1 cellular context compared by ENCODE assay signal in the genomic region with DNA sequence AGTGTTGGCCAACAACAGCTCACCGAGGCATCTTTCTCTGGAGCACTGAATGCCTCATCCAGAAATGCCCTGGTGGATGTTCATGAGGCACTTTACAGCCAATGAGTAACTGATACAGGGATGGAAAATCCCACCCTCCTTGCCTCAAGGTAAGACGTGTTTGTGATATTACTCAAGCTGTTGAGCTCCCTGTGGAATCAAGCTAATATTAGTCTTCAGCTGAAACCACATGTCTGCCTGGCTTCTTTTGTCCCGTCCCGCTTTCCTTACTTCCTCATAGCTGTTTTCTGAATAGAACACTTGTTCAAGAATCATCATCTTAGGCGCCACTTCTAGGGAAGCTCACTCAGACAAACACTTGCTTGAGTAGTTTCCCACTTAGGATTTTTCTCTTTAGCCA.
TF ChIP-seq lines count a peak whose summit lies in the region.

No MANE protein-coding gene starts in this region.

TF ChIP-seq in H1, 55 proteins besides CTCF, POLR2A, EP300 and RAD21:
- TF ChIP-seq EGR1 (IDR thresholded peaks at IDR 0.05; ENCODE audit: borderline replicate concordance, low read depth, low read length) (no peak), KDM5A (IDR thresholded peaks at IDR 0.05; ENCODE audit: low read length) (no peak), TCF12 (IDR thresholded peaks at IDR 0.05; ENCODE audit: low read depth, low read length) (no peak), NRF1 (IDR thresholded peaks at IDR 0.05; ENCODE audit: low read depth, low read length) (no peak), SIRT6 (IDR thresholded peaks at IDR 0.05; ENCODE audit: low read length) (no peak), HDAC6 (IDR thresholded peaks at IDR 0.05; ENCODE audit: low read depth, low read length) (no peak), CTBP2 (IDR thresholded peaks at IDR 0.05; ENCODE audit: borderline replicate concordance, insufficient read depth, insufficient read length, low read length) (no peak), PHF8 (conservative IDR thresholded peaks at IDR 0.05; ENCODE audit: low read depth, low read length) (no peak), KDM4A (IDR thresholded peaks at IDR 0.05; ENCODE audit: low read depth, low read length, severe bottlenecking) (no peak), ASH2L (IDR thresholded peaks at IDR 0.05; ENCODE audit: low read length) (no peak), SUZ12 (IDR thresholded peaks at IDR 0.05; ENCODE audit: low read length) (no peak)
- TF ChIP-seq, protein P1, sequence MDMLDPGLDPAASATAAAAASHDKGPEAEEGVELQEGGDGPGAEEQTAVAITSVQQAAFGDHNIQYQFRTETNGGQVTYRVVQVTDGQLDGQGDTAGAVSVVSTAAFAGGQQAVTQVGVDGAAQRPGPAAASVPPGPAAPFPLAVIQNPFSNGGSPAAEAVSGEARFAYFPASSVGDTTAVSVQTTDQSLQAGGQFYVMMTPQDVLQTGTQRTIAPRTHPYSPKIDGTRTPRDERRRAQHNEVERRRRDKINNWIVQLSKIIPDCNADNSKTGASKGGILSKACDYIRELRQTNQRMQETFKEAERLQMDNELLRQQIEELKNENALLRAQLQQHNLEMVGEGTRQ (IDR thresholded peaks at IDR 0.05; ENCODE audit: low read length), result no peak
- TF ChIP-seq, protein P2, sequence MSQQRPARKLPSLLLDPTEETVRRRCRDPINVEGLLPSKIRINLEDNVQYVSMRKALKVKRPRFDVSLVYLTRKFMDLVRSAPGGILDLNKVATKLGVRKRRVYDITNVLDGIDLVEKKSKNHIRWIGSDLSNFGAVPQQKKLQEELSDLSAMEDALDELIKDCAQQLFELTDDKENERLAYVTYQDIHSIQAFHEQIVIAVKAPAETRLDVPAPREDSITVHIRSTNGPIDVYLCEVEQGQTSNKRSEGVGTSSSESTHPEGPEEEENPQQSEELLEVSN (IDR thresholded peaks at IDR 0.05), result no peak
